ENCODE assay signal across 23 cellular contexts in genomic region chr18:61335737-61336555, GRCh38. TPM values are rescaled to one million over a fixed set of nuclear protein-coding genes. Genes with fewer than 3 reads are reported as not detected.
A peak's percentile ranks its signal among the peaks of the same experiment; 100 is the strongest.
DNase-seq lines count a peak whose midpoint lies in the region.
"Had no signal": no experiment of that assay in that cellular context is flagged by ENCODE, and none has a peak within 500 bp of the region (broad histone marks: within the 10 kb centered on the region; RNA-seq: fewer than 3 reads in every experiment).

No MANE protein-coding gene starts in this region.

- peak overlapping the region; percentile 95 for H3K27ac ChIP-seq in angular gyrus (ENCODE audit: low read depth, low read length)
- H3K27ac ChIP-seq: brain microvascular endothelial cell, heart right ventricle, thoracic aorta had no signal

- in situ Hi-C loops in G401 (cut with HindIII; ENCODE audit: low sequenced_read_pairs) = no loop called here

- DNase-seq in G401 (ENCODE audit: low spot score) (peak; percentile 19), hippocampal formation (lab: John Stamatoyannopoulos, UW) (peak; percentile 23 to 53), putamen (ENCODE audit: low spot score) (peak; percentile 56), NCI-H1105 treated with DMSO at 0.1 percent for 48 hours (lab: John Stamatoyannopoulos, UW) (no peak), T-helper 2 cell (no peak), NCI-H1930 (lab: John Stamatoyannopoulos, UW) (no peak)
- no peak for DNase-seq in activated CD4-positive, alpha-beta T cell treated with anti-CD3 and anti-CD28 coated beads, Interleukin-2, amount 50 U/mL, for 4 hours
- DNase-seq: activated CD4-positive, alpha-beta T cell treated with anti-CD3 and anti-CD28 coated beads for 48 hours; activated naive CD4-positive, alpha-beta T cell treated with anti-CD3 and anti-CD28 coated beads for 36 hours; brain microvascular endothelial cell; Caco-2; effector CD4-positive, alpha-beta T cell; heart right ventricle; KG1; kidney glomerular epithelial cell; NCI-H1092 treated with DMSO at 0.1 percent for 48 hours; NCI-H2171; small intestine; stimulated activated CD4-positive, alpha-beta T cell treated with anti-CD3 and anti-CD28 coated beads, Interleukin-4, amount 100 ng/mL, for 4 hours; stimulated activated CD8-positive, alpha-beta memory T cell treated with anti-CD3 and anti-CD28 coated beads, Interleukin-4, amount 100 ng/mL, for 48 hours had no signal

RNA-seq across cellular contexts. Expression of gene CDH20, which starts 2.7 kb away (rescaled TPM):
- not detected in 2 replicates for total RNA-seq in G401 (2014; rRNA removed; shearing (Covaris generic))
- total RNA-seq: activated naive CD4-positive, alpha-beta T cell treated with anti-CD3 and anti-CD28 coated beads for 36 hours; Caco-2; osteocyte had no signal

Comparison
In these comparisons a context has a peak if more than half of its experiments do, and no peak if none do; other contexts are left out.
1. DNase-seq: peak in G401 (single experiment), hippocampal formation (2 of 2) and putamen (single experiment); none in NCI-H1105 treated with DMSO at 0.1 percent for 48 hours (single experiment), activated CD4-positive, alpha-beta T cell treated with anti-CD3 and anti-CD28 coated beads, Interleukin-2, amount 50 U/mL, for 4 hours (0 of 2), T-helper 2 cell (0 of 5) and NCI-H1930 (0 of 2).